In genomic region chr6:73854998-73855718, GRCh38 we compare ENCODE assay signal across 1 cellular context.
TF ChIP-seq lines count a peak whose summit lies in the region.

No MANE protein-coding gene starts in this region.

TF ChIP-seq in SK-N-SH treated with all-trans-retinoic acid at 6 μM for 48 hours, 23 proteins besides CTCF, POLR2A, EP300 and RAD21 (continued from another document):
- TF ChIP-seq PATZ1 (CRISPR knock-in tag; IDR thresholded peaks at IDR 0.05; ENCODE audit: borderline replicate concordance): no peak
- TF ChIP-seq ZFP30 (CRISPR knock-in tag; IDR thresholded peaks at IDR 0.05): no peak
- no peak for TF ChIP-seq CSDC2 (CRISPR knock-in tag; IDR thresholded peaks at IDR 0.05)
- no peak for TF ChIP-seq RARB (CRISPR knock-in tag; IDR thresholded peaks at IDR 0.05)
- TF ChIP-seq ARNTL (CRISPR knock-in tag; IDR thresholded peaks at IDR 0.05; ENCODE audit: borderline replicate concordance, low read depth): no peak
